Comparison of ENCODE assay signal across 1 cellular context in the genomic region with DNA sequence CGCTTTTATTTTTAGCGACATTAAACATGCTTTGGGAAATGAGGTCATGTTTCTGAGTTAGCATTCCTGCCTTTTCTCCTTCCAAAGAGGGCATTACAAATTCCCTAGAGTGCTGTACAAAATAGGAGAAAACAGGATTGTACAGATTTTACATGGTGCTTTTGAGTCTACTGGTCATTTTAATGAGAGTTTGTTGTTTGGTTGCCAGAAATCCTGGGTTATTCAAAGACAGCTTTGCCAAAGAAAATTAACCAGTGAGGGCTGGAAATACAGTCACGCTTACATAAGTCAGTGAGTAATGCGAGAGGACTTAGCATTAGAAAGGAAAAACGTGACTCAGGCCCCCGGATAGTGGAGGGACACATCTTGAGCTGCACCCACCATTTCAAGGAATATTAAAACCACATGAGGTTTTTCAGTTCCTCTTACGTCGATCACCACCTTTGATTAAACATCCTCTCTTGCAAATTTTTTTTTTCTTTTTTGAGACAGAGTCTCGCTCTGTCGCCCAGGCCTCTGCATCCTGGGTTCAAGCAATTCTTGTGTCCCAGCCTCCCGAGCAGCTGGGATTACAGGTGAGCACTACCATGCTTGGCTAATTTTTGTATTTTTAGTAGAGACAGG.
TF ChIP-seq lines count a peak whose summit lies in the region.

No MANE protein-coding gene starts in this region.

TF ChIP-seq in SK-N-SH, 30 proteins besides CTCF, POLR2A, EP300 and RAD21 (continued from another document):
- TF ChIP-seq, protein P1, sequence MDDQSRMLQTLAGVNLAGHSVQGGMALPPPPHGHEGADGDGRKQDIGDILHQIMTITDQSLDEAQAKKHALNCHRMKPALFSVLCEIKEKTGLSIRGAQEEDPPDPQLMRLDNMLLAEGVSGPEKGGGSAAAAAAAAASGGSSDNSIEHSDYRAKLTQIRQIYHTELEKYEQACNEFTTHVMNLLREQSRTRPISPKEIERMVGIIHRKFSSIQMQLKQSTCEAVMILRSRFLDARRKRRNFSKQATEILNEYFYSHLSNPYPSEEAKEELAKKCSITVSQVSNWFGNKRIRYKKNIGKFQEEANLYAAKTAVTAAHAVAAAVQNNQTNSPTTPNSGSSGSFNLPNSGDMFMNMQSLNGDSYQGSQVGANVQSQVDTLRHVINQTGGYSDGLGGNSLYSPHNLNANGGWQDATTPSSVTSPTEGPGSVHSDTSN (IDR thresholded peaks at IDR 0.05): peak; percentile 63
- TF ChIP-seq, protein P2, sequence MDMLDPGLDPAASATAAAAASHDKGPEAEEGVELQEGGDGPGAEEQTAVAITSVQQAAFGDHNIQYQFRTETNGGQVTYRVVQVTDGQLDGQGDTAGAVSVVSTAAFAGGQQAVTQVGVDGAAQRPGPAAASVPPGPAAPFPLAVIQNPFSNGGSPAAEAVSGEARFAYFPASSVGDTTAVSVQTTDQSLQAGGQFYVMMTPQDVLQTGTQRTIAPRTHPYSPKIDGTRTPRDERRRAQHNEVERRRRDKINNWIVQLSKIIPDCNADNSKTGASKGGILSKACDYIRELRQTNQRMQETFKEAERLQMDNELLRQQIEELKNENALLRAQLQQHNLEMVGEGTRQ (IDR thresholded peaks at IDR 0.05; ENCODE audit: borderline replicate concordance, low read depth, low read length): no peak
- no peak for TF ChIP-seq GABPA (IDR thresholded peaks at IDR 0.05; ENCODE audit: low read depth)
- TF ChIP-seq FOXJ3 (CRISPR knock-in tag; IDR thresholded peaks at IDR 0.05): no peak
- TF ChIP-seq JUND (IDR thresholded peaks at IDR 0.05): peak; percentile 84
- TF ChIP-seq RFX5 (IDR thresholded peaks at IDR 0.05; ENCODE audit: low read length): no peak
- peak; percentile 93 for TF ChIP-seq FOSL2 (IDR thresholded peaks at IDR 0.05; ENCODE audit: borderline replicate concordance, low read depth)
- no peak for TF ChIP-seq EZH2phosphoT487 (IDR thresholded peaks at IDR 0.05; ENCODE audit: borderline replicate concordance, low read depth)
- peak; percentile 41; the same call in 1 of the 2 replicates for TF ChIP-seq POLR2AphosphoS5 (IDR thresholded peaks at IDR 0.05; ENCODE audit: low read depth, low read length)
- no peak for TF ChIP-seq NRF1 (IDR thresholded peaks at IDR 0.05; ENCODE audit: low read depth, low read length)
- TF ChIP-seq TCF12 (IDR thresholded peaks at IDR 0.05): peak; percentile 93
- TF ChIP-seq MEF2A (IDR thresholded peaks at IDR 0.05; ENCODE audit: borderline replicate concordance, low read depth): peak; percentile 80
- peak; percentile 80 for TF ChIP-seq RXRA (IDR thresholded peaks at IDR 0.05; ENCODE audit: borderline replicate concordance, low read depth)
- peak; percentile 92 for TF ChIP-seq NFIC (IDR thresholded peaks at IDR 0.05; ENCODE audit: borderline replicate concordance)
